1 cellular context compared by ENCODE assay signal in the genomic region with DNA sequence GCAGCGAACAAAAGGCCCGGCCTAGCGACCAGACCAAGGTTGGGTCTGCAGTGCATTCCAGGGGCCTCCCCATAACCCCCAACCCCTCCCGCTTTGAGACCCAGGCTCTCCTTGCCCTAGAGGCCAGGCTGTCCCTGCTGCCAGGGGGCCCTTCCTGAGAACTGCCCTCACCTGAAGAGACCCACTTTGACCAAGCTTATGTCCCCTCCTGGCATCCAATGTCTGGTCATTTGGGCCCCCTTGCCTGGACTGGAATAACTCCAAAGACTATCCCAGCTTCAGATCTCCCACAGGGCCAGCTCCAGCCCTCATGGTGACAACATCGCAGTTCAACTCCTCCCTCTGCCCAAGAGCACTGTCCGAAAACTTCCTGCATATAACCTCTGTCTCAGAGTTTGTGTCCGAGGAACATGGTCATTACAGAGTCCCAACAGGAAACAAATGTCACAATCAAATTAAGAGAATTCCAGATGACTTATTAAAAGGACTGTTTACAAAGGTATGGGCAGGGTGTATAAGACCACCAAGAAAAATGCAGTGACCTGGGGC.
TF ChIP-seq lines count a peak whose summit lies in the region.

No MANE protein-coding gene starts in this region.

TF ChIP-seq in liver, 16 proteins besides CTCF, POLR2A, EP300 and RAD21 (continued from another document):
- TF ChIP-seq EGR1 (IDR thresholded peaks at IDR 0.05; ENCODE audit: low read depth in 2 of 2), result no peak
- no peak for TF ChIP-seq NR2F2 (IDR thresholded peaks at IDR 0.05)
- TF ChIP-seq, protein P1, sequence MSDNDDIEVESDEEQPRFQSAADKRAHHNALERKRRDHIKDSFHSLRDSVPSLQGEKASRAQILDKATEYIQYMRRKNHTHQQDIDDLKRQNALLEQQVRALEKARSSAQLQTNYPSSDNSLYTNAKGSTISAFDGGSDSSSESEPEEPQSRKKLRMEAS (IDR thresholded peaks at IDR 0.05), result no peak
- no peak for TF ChIP-seq FOXA1 (IDR thresholded peaks at IDR 0.05)
